Comparison of ENCODE assay signal across 19 cellular contexts in genomic region chr13:113106053-113106452, GRCh38. TPM values are rescaled to one million over a fixed set of nuclear protein-coding genes. Genes with fewer than 3 reads are reported as not detected.
A peak's percentile ranks its signal among the peaks of the same experiment; 100 is the strongest.
DNase-seq lines count a peak whose midpoint lies in the region; ATAC-seq and TF ChIP-seq lines count a peak whose summit lies in the region.
"Had no signal": no experiment of that assay in that cellular context is flagged by ENCODE, and none has a peak within 500 bp of the region (broad histone marks: within the 10 kb centered on the region; RNA-seq: fewer than 3 reads in every experiment).

No MANE protein-coding gene starts in this region.

- H3K9me3 ChIP-seq in HUES48 (ENCODE audit: control insufficient read depth, insufficient read depth, low read length) (no peaks in the 10 kb centered on the region), endodermal cell (ENCODE audit: control insufficient read depth, low read length) (no peaks in the 10 kb centered on the region)
- H3K9me3 ChIP-seq: SK-N-SH had no signal

- H3K27ac ChIP-seq in HUES48 (ENCODE audit: low read depth, low read length) = peak overlapping the region; percentile 8
- H3K27ac ChIP-seq in endodermal cell (ENCODE audit: low read depth, low read length) = no peak overlapping the region

- WGBS in endodermal cell (ENCODE audit: insufficient coverage in 1 of 2, insufficient read length in 1 of 2), 2 experiments = 80 to 94% methylated on average over 1 to 6 of the region's 12 CpGs

- H3K36me3 Mint-ChIP-seq in endodermal cell (ENCODE audit: low read depth) (peaks cover 3% of the 10 kb centered on the region), progenitor cell of endocrine pancreas (ENCODE audit: insufficient read depth) (peaks cover 2% of the 10 kb centered on the region), type B pancreatic cell (no peaks in the 10 kb centered on the region)
- no peaks in the 10 kb centered on the region for H3K36me3 Mint-ChIP-seq in T-helper 2 cell treated with Interferon-gamma antibody and Interleukin-4, amounts not matched to agents 5 μg/mL and 100 μg/mL, for 36 hours (ENCODE audit: low read depth)

- H3K27me3 Mint-ChIP-seq in endodermal cell (ENCODE audit: insufficient read depth) (peaks cover 20% of the 10 kb centered on the region), progenitor cell of endocrine pancreas (peaks cover 6% of the 10 kb centered on the region), type B pancreatic cell (peaks cover 12% of the 10 kb centered on the region)
- H3K27me3 Mint-ChIP-seq in T-helper 2 cell treated with Interferon-gamma antibody and Interleukin-4, amounts not matched to agents 5 μg/mL and 100 μg/mL, for 36 hours (ENCODE audit: low read depth) = peaks cover 6% of the 10 kb centered on the region

- H3K9me3 Mint-ChIP-seq in endodermal cell (peaks cover 6% of the 10 kb centered on the region), progenitor cell of endocrine pancreas (ENCODE audit: low read depth) (no peaks in the 10 kb centered on the region), type B pancreatic cell (no peaks in the 10 kb centered on the region)
- H3K9me3 Mint-ChIP-seq in T-helper 2 cell treated with Interferon-gamma antibody and Interleukin-4, amounts not matched to agents 5 μg/mL and 100 μg/mL, for 36 hours = no peaks in the 10 kb centered on the region

- no peaks in the 10 kb centered on the region for H3K36me3 ChIP-seq in HUES48 (ENCODE audit: control insufficient read depth, insufficient read depth, low read length)
- H3K36me3 ChIP-seq in endodermal cell (ENCODE audit: control insufficient read depth, insufficient read depth, low read length) = no peaks in the 10 kb centered on the region

- DNase-seq in COLO668 (lab: John Stamatoyannopoulos, UW; ENCODE audit: unreplicated experiment) = peak; percentile 60
- DNase-seq in endodermal cell = no peak
- no peak for DNase-seq in progenitor cell of endocrine pancreas (ENCODE audit: low spot score, unreplicated experiment)
- DNase-seq in T-helper 2 cell treated with Interferon-gamma antibody and Interleukin-4, amounts not matched to agents 5 μg/mL and 100 μg/mL, for 36 hours (ENCODE audit: low spot score) = no peak
- DNase-seq in type B pancreatic cell (ENCODE audit: extremely low spot score, unreplicated experiment) = no peak
- DNase-seq: ACHN, GOT3, KBM-7, NCI-H1105, NCI-H2081, NCI-H748 treated with DMSO at 0.1 percent for 48 hours, SHP77 treated with DMSO at 0.1 percent for 48 hours, SK-N-SH, T-helper 1 cell had no signal

- H3K27me3 ChIP-seq in HUES48 (ENCODE audit: control insufficient read depth, insufficient read depth, low read length) = peaks cover 21% of the 10 kb centered on the region
- H3K27me3 ChIP-seq in endodermal cell (ENCODE audit: control insufficient read depth, insufficient read depth, low read length, poor library complexity, severe bottlenecking) = peaks cover 21% of the 10 kb centered on the region

- peak overlapping the region; percentile 44 for H3K27ac Mint-ChIP-seq in endodermal cell
- H3K27ac Mint-ChIP-seq in progenitor cell of endocrine pancreas = peak overlapping the region; percentile 71
- H3K27ac Mint-ChIP-seq in T-helper 2 cell treated with Interferon-gamma antibody and Interleukin-4, amounts not matched to agents 5 μg/mL and 100 μg/mL, for 36 hours = no peak overlapping the region
- H3K27ac Mint-ChIP-seq in type B pancreatic cell = no peak overlapping the region

- H3K4me3 ChIP-seq in HUES48 (ENCODE audit: low read depth, low read length) = no peak overlapping the region
- no peak overlapping the region for H3K4me3 ChIP-seq in endodermal cell (ENCODE audit: low read length)

- peaks cover 6% of the 10 kb centered on the region; the same call in 1 of the 2 replicates for H3K4me1 ChIP-seq in HUES48 (ENCODE audit: control insufficient read depth, insufficient read depth, low read length)
- peaks cover 9% of the 10 kb centered on the region for H3K4me1 ChIP-seq in endodermal cell (ENCODE audit: control insufficient read depth, insufficient read depth, low read length)

- no peak for ATAC-seq in HG03045 (IDR thresholded peaks at IDR 0.05; ENCODE audit: unreplicated experiment)

- no peak overlapping the region for H3K4me3 Mint-ChIP-seq in endodermal cell
- no peak overlapping the region for H3K4me3 Mint-ChIP-seq in progenitor cell of endocrine pancreas (ENCODE audit: low read depth)
- no peak overlapping the region for H3K4me3 Mint-ChIP-seq in T-helper 2 cell treated with Interferon-gamma antibody and Interleukin-4, amounts not matched to agents 5 μg/mL and 100 μg/mL, for 36 hours
- H3K4me3 Mint-ChIP-seq in type B pancreatic cell = no peak overlapping the region

- TF ChIP-seq CTCF in endodermal cell (conservative IDR thresholded peaks at IDR 0.05) (no peak), progenitor cell of endocrine pancreas (IDR thresholded peaks at IDR 0.05; ENCODE audit: unreplicated experiment) (no peak), type B pancreatic cell (conservative IDR thresholded peaks at IDR 0.05) (no peak)

- H3K9ac ChIP-seq in HUES48 (ENCODE audit: low read depth, low read length) (no peak overlapping the region), endodermal cell (ENCODE audit: extremely low read depth, low read length, poor library complexity, severe bottlenecking) (no peak overlapping the region)
- H3K9ac ChIP-seq: SK-N-SH had no signal

- H3K4me1 Mint-ChIP-seq in endodermal cell (peaks cover 13% of the 10 kb centered on the region), progenitor cell of endocrine pancreas (ENCODE audit: low read depth) (peaks cover 13% of the 10 kb centered on the region), type B pancreatic cell (ENCODE audit: unreplicated experiment) (no peaks in the 10 kb centered on the region)
- no peaks in the 10 kb centered on the region for H3K4me1 Mint-ChIP-seq in T-helper 2 cell treated with Interferon-gamma antibody and Interleukin-4, amounts not matched to agents 5 μg/mL and 100 μg/mL, for 36 hours (ENCODE audit: low read depth)

RNA-seq across cellular contexts. Expression of gene F7, which starts 0.5 kb away (rescaled TPM):
- total RNA-seq in endodermal cell (1 to 10 TPM; 4.7 to 6.4 TPM), progenitor cell of endocrine pancreas (5.7 and 7.3 TPM in 2 replicates), type B pancreatic cell (ENCODE audit: low replicate concordance) (3.0 and 5.3 TPM in 2 replicates)
- polyA plus RNA-seq in endodermal cell (2013, experiment 1 of 2) = 2.3 TPM
- 1.2 TPM for polyA plus RNA-seq in endodermal cell (2013, experiment 2 of 2)
- total RNA-seq: OCI-LY7, RPMI7951 had no signal
- polyA plus RNA-seq: SK-N-SH had no signal

RNA-seq across cellular contexts. Expression of gene F10, which starts 16.5 kb away (rescaled TPM):
- total RNA-seq in endodermal cell = 10 to 100 TPM; 18.7 to 32.4 TPM
- polyA plus RNA-seq in endodermal cell (2013, experiment 1 of 2) = 15.5 TPM
- polyA plus RNA-seq in endodermal cell (2013, experiment 2 of 2) = 18.2 TPM
- total RNA-seq in progenitor cell of endocrine pancreas = 29.7 and 30.2 TPM in 2 replicates
- total RNA-seq in type B pancreatic cell (ENCODE audit: low replicate concordance) = 34.4 and 53.6 TPM in 2 replicates
- total RNA-seq: OCI-LY7, RPMI7951 had no signal

RNA-seq across cellular contexts. Expression of gene PROZ, which starts 52.4 kb away (rescaled TPM):
- total RNA-seq in endodermal cell (under 1 TPM; 0.40 to 0.84 TPM), progenitor cell of endocrine pancreas (not detected in 2 replicates), type B pancreatic cell (ENCODE audit: low replicate concordance) (not detected in 2 replicates)
- polyA plus RNA-seq in endodermal cell (2013, experiment 1 of 2) = 0.53 TPM
- polyA plus RNA-seq in endodermal cell (2013, experiment 2 of 2) = not detected
- total RNA-seq: NCI-H460, OCI-LY7, RPMI7951 had no signal
- polyA plus RNA-seq: SK-N-SH had no signal

Comparison
In these comparisons a context has a peak if more than half of its experiments do, and no peak if none do; other contexts are left out.
1. H3K27ac Mint-ChIP-seq: peak in endodermal cell (single experiment) and progenitor cell of endocrine pancreas (single experiment); none in T-helper 2 cell treated with Interferon-gamma antibody and Interleukin-4, amounts not matched to agents 5 μg/mL and 100 μg/mL, for 36 hours (single experiment) and type B pancreatic cell (single experiment).